8 cellular contexts compared by ENCODE assay signal in genomic region chr9:100426194-100426531, GRCh38. TPM values are rescaled to one million over a fixed set of nuclear protein-coding genes. Genes with fewer than 3 reads are reported as not detected.
DNase-seq lines count a peak whose midpoint lies in the region; ATAC-seq and TF ChIP-seq lines count a peak whose summit lies in the region.

No MANE protein-coding gene starts in this region.

- DNase-seq in SJCRH30 (no peak), fibroblast of gingiva (ENCODE audit: low read depth) (peak; percentile 53), skeletal muscle cell (ENCODE audit: low read depth) (no peak), NCI-H524 (lab: John Stamatoyannopoulos, UW) (no peak), HK-2 (ENCODE audit: unreplicated experiment) (no peak), AG08395 (ENCODE audit: low spot score) (no peak)

- H3K9me3 ChIP-seq in SJCRH30 (replicated peaks), result no peaks in the 10 kb centered on the region

- H3K36me3 ChIP-seq in SJCRH30, result no peaks in the 10 kb centered on the region

- H3K27me3 ChIP-seq in SJCRH30, result no peaks in the 10 kb centered on the region

- H3K27ac ChIP-seq in SJCRH30, result peak overlapping the region; percentile 95

- H3K4me3 ChIP-seq in GM12875 (ENCODE audit: low read depth, low read length) (peak overlapping the region; percentile 58), SJCRH30 (peak overlapping the region; percentile 79), skeletal muscle cell (ENCODE audit: low read depth, low read length) (peak overlapping the region; percentile 65)

- no peak for TF ChIP-seq CTCF in GM12875 (IDR thresholded peaks at IDR 0.05; ENCODE audit: borderline replicate concordance, insufficient read depth, low read depth, low read length)

- H3K4me1 ChIP-seq in SJCRH30, result peaks cover 19% of the 10 kb centered on the region

- ATAC-seq in HG03139 (IDR thresholded peaks at IDR 0.05; ENCODE audit: unreplicated experiment), result no peak

RNA-seq across cellular contexts. Expression of gene MSANTD3, which starts 0.8 kb away (rescaled TPM):
- total RNA-seq in SJCRH30 (2014; rRNA removed; shearing (Covaris generic)), result 57.0 and 63.9 TPM in 2 replicates

RNA-seq across cellular contexts. Expression of gene TMEFF1, which starts 46.8 kb away (rescaled TPM):
- total RNA-seq in SJCRH30 (2014; rRNA removed; shearing (Covaris generic)), result 19.8 and 20.6 TPM in 2 replicates
